ENCODE assay signal across 1 cellular context in genomic region chr1:51000651-51001050, GRCh38.
TF ChIP-seq lines count a peak whose summit lies in the region.

No MANE protein-coding gene starts in this region.

TF ChIP-seq in HCT116, 20 proteins besides CTCF, POLR2A, EP300 and RAD21:
- no peak for TF ChIP-seq ZBTB33 (IDR thresholded peaks at IDR 0.05; ENCODE audit: extremely low read depth, insufficient replicate concordance, low read length)
- no peak for TF ChIP-seq EZH2 (IDR thresholded peaks at IDR 0.05)
- TF ChIP-seq SRF (IDR thresholded peaks at IDR 0.05; ENCODE audit: low read depth), result no peak
TF ChIP-seq in HCT116: peak in this region for 0.
